8 cellular contexts compared by ENCODE assay signal in the genomic region with DNA sequence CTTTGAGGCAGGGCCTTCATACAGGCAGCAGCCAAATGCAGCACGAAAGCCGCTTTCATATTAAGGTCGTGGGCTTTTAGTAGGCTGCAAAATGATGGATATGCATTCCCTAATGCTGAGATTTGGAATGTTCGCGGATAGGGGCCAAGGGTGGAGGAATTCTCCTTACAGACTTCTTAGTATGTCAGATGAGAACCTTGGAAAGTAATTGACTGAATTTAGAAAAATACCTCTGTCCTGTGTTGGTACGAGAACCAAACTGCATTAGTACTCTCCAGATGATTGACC. TPM values are rescaled to one million over a fixed set of nuclear protein-coding genes. Genes with fewer than 3 reads are reported as not detected.
DNase-seq lines count a peak whose midpoint lies in the region; ATAC-seq and TF ChIP-seq lines count a peak whose summit lies in the region.

No MANE protein-coding gene starts in this region.

- H3K27me3 Mint-ChIP-seq in WTC11 (ENCODE audit: low read depth) (no peaks in the 10 kb centered on the region), glutamatergic neuron (ENCODE audit: unreplicated experiment) (peaks cover 9% of the 10 kb centered on the region)

- H3K27ac Mint-ChIP-seq in WTC11 (no peak overlapping the region), glutamatergic neuron (ENCODE audit: unreplicated experiment) (peak overlapping the region; percentile 55)

- H3K4me3 ChIP-seq in skin epidermis: peak overlapping the region; percentile 75 to 93 (median 87)

- POLR2A ChIA-PET in WTC11 (lab: Charles Lee): interaction anchor here (1.0 to 1.3 kb wide), 2 partner anchors 125 to 381 kb away, joined by 3 to 4 read pairs; a partner anchor contains a TSS

- H3K36me3 Mint-ChIP-seq in WTC11 (peaks cover 2% of the 10 kb centered on the region; the same call in 1 of the 2 replicates), glutamatergic neuron (ENCODE audit: unreplicated experiment) (peaks cover under 1% of the 10 kb centered on the region)

- peak overlapping the region in 16 of 21 experiments; percentile 82 to 99 (median 96) for H3K27ac ChIP-seq in skin epidermis

- ATAC-seq in GM21723 (IDR thresholded peaks at IDR 0.05; ENCODE audit: unreplicated experiment) (peak; percentile 1), WTC11 (no peak)

- CTCF ChIA-PET in WTC11 (lab: Charles Lee): interaction anchor here (0.6 to 2.0 kb wide), 3 partner anchors 15 to 919 kb away, joined by 3 to 20 read pairs (median 3); no protein-coding TSS in a partner anchor

- peaks cover 52% of the 10 kb centered on the region for H3K4me1 Mint-ChIP-seq in WTC11
- H3K4me1 Mint-ChIP-seq in glutamatergic neuron (ENCODE audit: low read depth, unreplicated experiment): peaks cover 19% of the 10 kb centered on the region

- TF ChIP-seq CTCF in WTC11 (IDR thresholded peaks at IDR 0.05) (no peak), glutamatergic neuron (IDR thresholded peaks at IDR 0.05; ENCODE audit: partially characterized antibody, unreplicated experiment) (no peak)

- intact Hi-C loops in posterior vena cava (cut with DNase I): no loop called here

- peak overlapping the region; percentile 80 for H3K4me3 Mint-ChIP-seq in WTC11
- H3K4me3 Mint-ChIP-seq in glutamatergic neuron (ENCODE audit: unreplicated experiment): peak overlapping the region; percentile 92

- DNase-seq in WTC11 (ENCODE audit: low spot score): no peak
- no peak for DNase-seq in glutamatergic neuron
- DNase-seq in posterior vena cava (ENCODE audit: low spot score): no peak
- DNase-seq in activated effector memory CD4-positive, alpha-beta T cell treated with anti-CD3 and anti-CD28 coated beads, Interleukin-2, amount 50 U/mL, for 16 hours: no peak
- no peak for DNase-seq in pons (ENCODE audit: low spot score)
- no peak for DNase-seq in OCI-M2 (lab: John Stamatoyannopoulos, UW; ENCODE audit: unreplicated experiment)

- H3K9me3 Mint-ChIP-seq in WTC11 (no peaks in the 10 kb centered on the region), glutamatergic neuron (ENCODE audit: unreplicated experiment) (peaks cover 1% of the 10 kb centered on the region)

TF ChIP-seq in WTC11, 78 proteins besides CTCF, POLR2A, EP300 and RAD21:
- TF ChIP-seq, protein P1, sequence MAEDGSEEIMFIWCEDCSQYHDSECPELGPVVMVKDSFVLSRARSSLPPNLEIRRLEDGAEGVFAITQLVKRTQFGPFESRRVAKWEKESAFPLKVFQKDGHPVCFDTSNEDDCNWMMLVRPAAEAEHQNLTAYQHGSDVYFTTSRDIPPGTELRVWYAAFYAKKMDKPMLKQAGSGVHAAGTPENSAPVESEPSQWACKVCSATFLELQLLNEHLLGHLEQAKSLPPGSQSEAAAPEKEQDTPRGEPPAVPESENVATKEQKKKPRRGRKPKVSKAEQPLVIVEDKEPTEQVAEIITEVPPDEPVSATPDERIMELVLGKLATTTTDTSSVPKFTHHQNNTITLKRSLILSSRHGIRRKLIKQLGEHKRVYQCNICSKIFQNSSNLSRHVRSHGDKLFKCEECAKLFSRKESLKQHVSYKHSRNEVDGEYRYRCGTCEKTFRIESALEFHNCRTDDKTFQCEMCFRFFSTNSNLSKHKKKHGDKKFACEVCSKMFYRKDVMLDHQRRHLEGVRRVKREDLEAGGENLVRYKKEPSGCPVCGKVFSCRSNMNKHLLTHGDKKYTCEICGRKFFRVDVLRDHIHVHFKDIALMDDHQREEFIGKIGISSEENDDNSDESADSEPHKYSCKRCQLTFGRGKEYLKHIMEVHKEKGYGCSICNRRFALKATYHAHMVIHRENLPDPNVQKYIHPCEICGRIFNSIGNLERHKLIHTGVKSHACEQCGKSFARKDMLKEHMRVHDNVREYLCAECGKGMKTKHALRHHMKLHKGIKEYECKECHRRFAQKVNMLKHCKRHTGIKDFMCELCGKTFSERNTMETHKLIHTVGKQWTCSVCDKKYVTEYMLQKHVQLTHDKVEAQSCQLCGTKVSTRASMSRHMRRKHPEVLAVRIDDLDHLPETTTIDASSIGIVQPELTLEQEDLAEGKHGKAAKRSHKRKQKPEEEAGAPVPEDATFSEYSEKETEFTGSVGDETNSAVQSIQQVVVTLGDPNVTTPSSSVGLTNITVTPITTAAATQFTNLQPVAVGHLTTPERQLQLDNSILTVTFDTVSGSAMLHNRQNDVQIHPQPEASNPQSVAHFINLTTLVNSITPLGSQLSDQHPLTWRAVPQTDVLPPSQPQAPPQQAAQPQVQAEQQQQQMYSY (CRISPR knock-in tag; IDR thresholded peaks at IDR 0.05): no peak
- TF ChIP-seq FOXJ3 (CRISPR knock-in tag; IDR thresholded peaks at IDR 0.05; ENCODE audit: borderline replicate concordance) (no peak), SMAD4 (CRISPR knock-in tag; IDR thresholded peaks at IDR 0.05) (no peak), TP53 (CRISPR knock-in tag; IDR thresholded peaks at IDR 0.05) (no peak), FOXK1 (CRISPR knock-in tag; IDR thresholded peaks at IDR 0.05) (no peak), NR3C1 (CRISPR knock-in tag; conservative IDR thresholded peaks at IDR 0.05; ENCODE audit: low read depth) (no peak), ZNF138 (CRISPR knock-in tag; conservative IDR thresholded peaks at IDR 0.05) (no peak), SP1 (CRISPR knock-in tag; conservative IDR thresholded peaks at IDR 0.05) (no peak), CBFB (CRISPR knock-in tag; IDR thresholded peaks at IDR 0.05; ENCODE audit: low read depth) (no peak)
- TF ChIP-seq, protein P2, sequence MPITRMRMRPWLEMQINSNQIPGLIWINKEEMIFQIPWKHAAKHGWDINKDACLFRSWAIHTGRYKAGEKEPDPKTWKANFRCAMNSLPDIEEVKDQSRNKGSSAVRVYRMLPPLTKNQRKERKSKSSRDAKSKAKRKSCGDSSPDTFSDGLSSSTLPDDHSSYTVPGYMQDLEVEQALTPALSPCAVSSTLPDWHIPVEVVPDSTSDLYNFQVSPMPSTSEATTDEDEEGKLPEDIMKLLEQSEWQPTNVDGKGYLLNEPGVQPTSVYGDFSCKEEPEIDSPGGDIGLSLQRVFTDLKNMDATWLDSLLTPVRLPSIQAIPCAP (CRISPR knock-in tag; IDR thresholded peaks at IDR 0.05): no peak
- TF ChIP-seq, protein P3, sequence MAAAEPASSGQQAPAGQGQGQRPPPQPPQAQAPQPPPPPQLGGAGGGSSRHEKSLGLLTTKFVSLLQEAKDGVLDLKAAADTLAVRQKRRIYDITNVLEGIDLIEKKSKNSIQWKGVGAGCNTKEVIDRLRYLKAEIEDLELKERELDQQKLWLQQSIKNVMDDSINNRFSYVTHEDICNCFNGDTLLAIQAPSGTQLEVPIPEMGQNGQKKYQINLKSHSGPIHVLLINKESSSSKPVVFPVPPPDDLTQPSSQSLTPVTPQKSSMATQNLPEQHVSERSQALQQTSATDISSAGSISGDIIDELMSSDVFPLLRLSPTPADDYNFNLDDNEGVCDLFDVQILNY (CRISPR knock-in tag; IDR thresholded peaks at IDR 0.05): no peak
- TF ChIP-seq, protein P4, sequence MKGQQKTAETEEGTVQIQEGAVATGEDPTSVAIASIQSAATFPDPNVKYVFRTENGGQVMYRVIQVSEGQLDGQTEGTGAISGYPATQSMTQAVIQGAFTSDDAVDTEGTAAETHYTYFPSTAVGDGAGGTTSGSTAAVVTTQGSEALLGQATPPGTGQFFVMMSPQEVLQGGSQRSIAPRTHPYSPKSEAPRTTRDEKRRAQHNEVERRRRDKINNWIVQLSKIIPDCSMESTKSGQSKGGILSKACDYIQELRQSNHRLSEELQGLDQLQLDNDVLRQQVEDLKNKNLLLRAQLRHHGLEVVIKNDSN (CRISPR knock-in tag; IDR thresholded peaks at IDR 0.05): no peak
- TF ChIP-seq, protein P5, sequence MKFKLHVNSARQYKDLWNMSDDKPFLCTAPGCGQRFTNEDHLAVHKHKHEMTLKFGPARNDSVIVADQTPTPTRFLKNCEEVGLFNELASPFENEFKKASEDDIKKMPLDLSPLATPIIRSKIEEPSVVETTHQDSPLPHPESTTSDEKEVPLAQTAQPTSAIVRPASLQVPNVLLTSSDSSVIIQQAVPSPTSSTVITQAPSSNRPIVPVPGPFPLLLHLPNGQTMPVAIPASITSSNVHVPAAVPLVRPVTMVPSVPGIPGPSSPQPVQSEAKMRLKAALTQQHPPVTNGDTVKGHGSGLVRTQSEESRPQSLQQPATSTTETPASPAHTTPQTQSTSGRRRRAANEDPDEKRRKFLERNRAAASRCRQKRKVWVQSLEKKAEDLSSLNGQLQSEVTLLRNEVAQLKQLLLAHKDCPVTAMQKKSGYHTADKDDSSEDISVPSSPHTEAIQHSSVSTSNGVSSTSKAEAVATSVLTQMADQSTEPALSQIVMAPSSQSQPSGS (CRISPR knock-in tag; IDR thresholded peaks at IDR 0.05; ENCODE audit: borderline replicate concordance, low read depth): no peak
- TF ChIP-seq, protein P6, sequence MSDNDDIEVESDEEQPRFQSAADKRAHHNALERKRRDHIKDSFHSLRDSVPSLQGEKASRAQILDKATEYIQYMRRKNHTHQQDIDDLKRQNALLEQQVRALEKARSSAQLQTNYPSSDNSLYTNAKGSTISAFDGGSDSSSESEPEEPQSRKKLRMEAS (CRISPR knock-in tag; IDR thresholded peaks at IDR 0.05): no peak

RNA-seq across cellular contexts. Expression of a gene that starts 1.1 kb away (rescaled TPM):
- total RNA-seq in WTC11 (2021) (21.6 to 24.0 TPM (median 22.4 TPM) in 3 replicates), glutamatergic neuron (ENCODE audit: unreplicated experiment) (27.6 TPM), posterior vena cava (10 to 100 TPM; 29.6 to 33.9 TPM)
